In genomic region chr1:219121634-219122033, GRCh38 we compare ENCODE assay signal across 14 cellular contexts.
"Had no signal": no experiment of that assay in that cellular context is flagged by ENCODE, and none has a peak within 500 bp of the region (broad histone marks: within the 10 kb centered on the region; RNA-seq: fewer than 3 reads in every experiment).

No MANE protein-coding gene starts in this region.

- H3K27ac ChIP-seq: breast epithelium, VCaP had no signal

- H3K4me3 ChIP-seq: breast epithelium, esophagus squamous epithelium, gastroesophageal sphincter, hepatocyte, skin epidermis had no signal

- H3K4me1 ChIP-seq: breast epithelium, gastroesophageal sphincter had no signal

- H2AFZ ChIP-seq: hepatocyte had no signal

- H3K27me3 ChIP-seq: breast epithelium, esophagus squamous epithelium, gastroesophageal sphincter, hepatocyte had no signal

- H3K9me3 Mint-ChIP-seq: activated CD4-positive, alpha-beta memory T cell treated with anti-CD3 and anti-CD28 coated beads, Interleukin-2, amount 10 ng/mL, durations not matched to agents 7 days and 5 days had no signal

- H3K36me3 Mint-ChIP-seq: activated naive CD8-positive, alpha-beta T cell had no signal

- H3K27me3 Mint-ChIP-seq: activated CD4-positive, alpha-beta memory T cell treated with anti-CD3 and anti-CD28 coated beads, Interleukin-2, amount 10 ng/mL, durations not matched to agents 7 days and 5 days; activated CD4-positive, alpha-beta T cell treated with anti-CD3 and anti-CD28 coated beads for 36 hours; activated naive CD8-positive, alpha-beta T cell had no signal

- ATAC-seq: activated CD4-positive, alpha-beta T cell treated with anti-CD3 and anti-CD28 coated beads for 36 hours had no signal

- FAIRE-seq: kidney had no signal

- H3K36me3 ChIP-seq: breast epithelium, esophagus squamous epithelium, gastroesophageal sphincter had no signal

- DNase-seq: activated CD4-positive, alpha-beta memory T cell treated with anti-CD3 and anti-CD28 coated beads, Interleukin-2, amount 10 ng/mL, durations not matched to agents 7 days and 5 days; activated CD4-positive, alpha-beta T cell treated with anti-CD3 and anti-CD28 coated beads for 36 hours; activated gamma-delta T cell; activated T-cell treated with anti-CD3 and anti-CD28 coated beads, Interleukin-2, amount 50 U/mL, for 48 hours; esophagus squamous epithelium; kidney; T-helper 1 cell; trophoblast cell had no signal

- H3K79me2 ChIP-seq: hepatocyte had no signal

- H3K27ac Mint-ChIP-seq: activated CD4-positive, alpha-beta memory T cell treated with anti-CD3 and anti-CD28 coated beads, Interleukin-2, amount 10 ng/mL, durations not matched to agents 7 days and 5 days; activated CD4-positive, alpha-beta T cell treated with anti-CD3 and anti-CD28 coated beads for 36 hours; activated naive CD8-positive, alpha-beta T cell had no signal

- H3K4me3 Mint-ChIP-seq: activated CD4-positive, alpha-beta memory T cell treated with anti-CD3 and anti-CD28 coated beads, Interleukin-2, amount 10 ng/mL, durations not matched to agents 7 days and 5 days; activated CD4-positive, alpha-beta T cell treated with anti-CD3 and anti-CD28 coated beads for 36 hours; activated naive CD8-positive, alpha-beta T cell had no signal

- H3K4me1 Mint-ChIP-seq: activated CD4-positive, alpha-beta memory T cell treated with anti-CD3 and anti-CD28 coated beads, Interleukin-2, amount 10 ng/mL, durations not matched to agents 7 days and 5 days; activated CD4-positive, alpha-beta T cell treated with anti-CD3 and anti-CD28 coated beads for 36 hours had no signal

- H3K9me3 ChIP-seq: breast epithelium, esophagus squamous epithelium, gastroesophageal sphincter had no signal
